ENCODE assay signal across 8 cellular contexts in the genomic region with DNA sequence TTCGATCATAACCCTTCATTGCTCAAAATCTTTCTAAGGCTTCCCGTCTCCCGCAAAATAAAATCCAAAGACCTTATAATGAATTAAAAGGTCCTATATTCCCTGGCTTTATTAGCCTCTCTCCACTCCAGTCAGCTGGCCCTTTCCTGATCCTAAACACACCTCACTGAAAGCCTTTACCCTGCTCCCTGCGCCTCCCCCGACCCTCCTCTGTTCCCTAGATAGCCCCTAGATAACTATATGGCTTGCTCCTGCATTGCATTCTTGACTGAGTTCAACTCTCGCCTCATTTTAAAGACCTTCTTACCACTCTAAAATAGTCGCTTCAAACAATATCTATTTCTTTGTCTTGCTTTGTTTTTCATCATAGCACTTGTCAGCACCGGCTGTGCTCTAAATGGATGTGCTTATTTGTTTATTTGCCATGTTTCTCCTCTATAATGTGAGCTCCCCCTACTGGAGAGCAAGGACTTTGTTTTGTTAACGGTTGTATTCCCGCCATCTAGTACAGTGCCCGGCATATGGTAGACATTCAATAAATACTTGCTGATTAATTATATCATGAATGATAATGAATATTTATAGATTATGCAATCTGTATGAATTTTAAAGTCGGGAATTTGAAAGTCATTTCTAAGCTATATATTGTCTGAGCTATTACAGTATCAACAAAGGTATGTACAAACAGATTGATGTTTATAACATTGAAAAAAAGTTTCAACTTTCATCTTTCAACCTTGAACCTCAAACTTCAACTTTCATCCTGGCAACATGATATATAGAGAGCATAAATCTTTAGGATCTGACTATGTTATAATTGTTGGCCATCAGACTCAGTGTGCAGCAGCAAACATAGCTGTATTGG. TPM values are rescaled to one million over a fixed set of nuclear protein-coding genes. Genes with fewer than 3 reads are reported as not detected.
DNase-seq lines count a peak whose midpoint lies in the region; ATAC-seq, FAIRE-seq and TF ChIP-seq lines count a peak whose summit lies in the region.

No MANE protein-coding gene starts in this region.

- 38% methylated on average over 12 of the region's 12 CpGs for WGBS in suprapubic skin

- no peaks in the 10 kb centered on the region for H3K79me2 ChIP-seq in keratinocyte (ENCODE audit: control insufficient read depth, insufficient read depth, low read length)

- H4K20me1 ChIP-seq in keratinocyte (ENCODE audit: control insufficient read depth, extremely low read depth, insufficient read depth, low read length): no peaks in the 10 kb centered on the region

- H3K27ac ChIP-seq in breast epithelium (no peak overlapping the region), keratinocyte (ENCODE audit: control insufficient read depth, insufficient read depth, low read length) (no peak overlapping the region), suprapubic skin (no peak overlapping the region)

- DNase-seq in activated CD4-positive, CD25-positive, alpha-beta regulatory T cell treated with anti-CD3 and anti-CD28 coated beads, Interleukin-2, amount 50 U/mL, for 72 hours: no peak
- DNase-seq in NCI-H748 treated with DMSO at 0.1 percent for 48 hours (lab: John Stamatoyannopoulos, UW) (peak; percentile 18), breast epithelium (ENCODE audit: low spot score in 2 of 2) (no peak), keratinocyte (ENCODE audit: low read depth, low spot score) (peak; percentile 26), suprapubic skin (ENCODE audit: low spot score in 2 of 2) (no peak)

- peak; percentile 20 for FAIRE-seq in keratinocyte (lab: Jason Lieb, UNC)

- no peak for TF ChIP-seq EP300 in suprapubic skin (IDR thresholded peaks at IDR 0.05)

- H3K36me3 ChIP-seq in breast epithelium (no peaks in the 10 kb centered on the region), keratinocyte (ENCODE audit: control insufficient read depth in 2 of 2, extremely low read depth in 1 of 2, insufficient read depth in 2 of 2, low read length in 2 of 2) (no peaks in the 10 kb centered on the region), suprapubic skin (no peaks in the 10 kb centered on the region)

- H3K4me3 ChIP-seq in breast epithelium (no peak overlapping the region), keratinocyte (ENCODE audit: control insufficient read depth in 2 of 3, extremely low read depth in 1 of 3, insufficient read depth in 2 of 3, low read depth in 1 of 3, low read length in 3 of 3) (no peak overlapping the region), suprapubic skin (no peak overlapping the region)

- H3K4me1 ChIP-seq in breast epithelium: no peaks in the 10 kb centered on the region
- H3K4me1 ChIP-seq in keratinocyte (ENCODE audit: control insufficient read depth, extremely low read depth, insufficient read depth, low read length): no peaks in the 10 kb centered on the region
- H3K4me1 ChIP-seq in suprapubic skin: no peaks in the 10 kb centered on the region

- H3K27me3 ChIP-seq in breast epithelium: no peaks in the 10 kb centered on the region
- no peaks in the 10 kb centered on the region for H3K27me3 ChIP-seq in keratinocyte (ENCODE audit: control insufficient read depth, extremely low read depth, insufficient read depth, low read length)
- no peaks in the 10 kb centered on the region for H3K27me3 ChIP-seq in suprapubic skin

- no peak for TF ChIP-seq POLR2A in breast epithelium (IDR thresholded peaks at IDR 0.05)
- no peak for TF ChIP-seq POLR2A in suprapubic skin (IDR thresholded peaks at IDR 0.05)

- H3K9me3 ChIP-seq in breast epithelium (no peaks in the 10 kb centered on the region), keratinocyte (ENCODE audit: control insufficient read depth, low read depth, low read length) (no peaks in the 10 kb centered on the region), suprapubic skin (no peaks in the 10 kb centered on the region)

- dilution Hi-C loops in keratinocyte (cut with MboI; ENCODE audit: extremely low pct_ligation_motif_present, low sequenced_read_pairs): no loop called here

- intact Hi-C loops in breast epithelium (cut with DNase I; ENCODE audit: low total_unique reads): no loop called here

- no peaks in the 10 kb centered on the region for H3K9me1 ChIP-seq in keratinocyte (ENCODE audit: control insufficient read depth, extremely low read depth, insufficient read depth, low read length)

- TF ChIP-seq CTCF in breast epithelium (IDR thresholded peaks at IDR 0.05) (peak; percentile 72 to 73 (median 72)), keratinocyte (optimal IDR thresholded peaks at IDR 0.05 in 1 of 3, IDR thresholded peaks at IDR 0.05 in 1 of 3, conservative IDR thresholded peaks at IDR 0.05 in 1 of 3; ENCODE audit: extremely low read depth in 1 of 3, insufficient read depth in 2 of 3, low read length in 3 of 3) (peak; percentile 57 to 61 (median 61)), suprapubic skin (IDR thresholded peaks at IDR 0.05) (peak; percentile 42 to 60)

- no peak overlapping the region for H3K4me2 ChIP-seq in keratinocyte (ENCODE audit: control insufficient read depth, extremely low read depth, insufficient read depth, low read depth, low read length)

- ATAC-seq in activated CD4-positive, CD25-positive, alpha-beta regulatory T cell treated with anti-CD3 and anti-CD28 coated beads, Interleukin-2, amount 50 U/mL, for 24 hours: peak; percentile 50 to 63
- ATAC-seq in GM21390 (IDR thresholded peaks at IDR 0.05; ENCODE audit: unreplicated experiment): peak; percentile 83
- peak; percentile 70 for ATAC-seq in HG03571 (IDR thresholded peaks at IDR 0.05; ENCODE audit: unreplicated experiment)

- H2AFZ ChIP-seq in keratinocyte (ENCODE audit: control insufficient read depth, low read length): no peak overlapping the region

- no peak overlapping the region for H3K9ac ChIP-seq in keratinocyte (ENCODE audit: control insufficient read depth, extremely low read depth, insufficient read depth, low read length)

RNA-seq across cellular contexts. Expression of a gene that starts 32.4 kb away (rescaled TPM):
- 100 to 1,000 TPM in 1 of 3 donors, 1 to 10 TPM in 2; 7.9 to 136 (median 9.2) TPM for total RNA-seq in breast epithelium
- polyA plus RNA-seq in keratinocyte: 0.33 to 0.79 TPM (median 0.75 TPM) in 3 replicates
- not detected for polyA plus RNA-seq in keratinocyte (2011; ENCODE audit: low read depth)
- 0.23 and 0.25 TPM in 2 replicates for polyA plus RNA-seq in keratinocyte (2011; cell fraction: cytosol; rRNA removed)
- 0.37 TPM in 2 replicates for polyA plus RNA-seq in keratinocyte (2011; cell fraction: nucleus; rRNA removed)
- polyA plus RNA-seq in keratinocyte (2012; ENCODE audit: low replicate concordance): 0.26 TPM in 1 of 2 replicates, not detected in the other
- polyA minus RNA-seq in keratinocyte: 0.36 to 0.96 TPM in 2 of 3 replicates, not detected in the other
- polyA minus RNA-seq in keratinocyte (2011; cell fraction: cytosol; rRNA and poly(A)+ RNA removed): not detected
- 0.21 TPM in 1 of 2 replicates, not detected in the other for polyA minus RNA-seq in keratinocyte (2011; cell fraction: nucleus; rRNA and poly(A)+ RNA removed)
- 1 to 10 TPM; 5.6 to 9.8 (median 9.1) TPM for total RNA-seq in suprapubic skin

Comparison
In these comparisons a context has a peak if more than half of its experiments do, and no peak if none do; other contexts are left out.
1. DNase-seq: peak in NCI-H748 treated with DMSO at 0.1 percent for 48 hours (single experiment) and keratinocyte (single experiment); none in activated CD4-positive, CD25-positive, alpha-beta regulatory T cell treated with anti-CD3 and anti-CD28 coated beads, Interleukin-2, amount 50 U/mL, for 72 hours (single experiment), breast epithelium (0 of 2) and suprapubic skin (0 of 2).
2. Peak in every context shown above with its lines, with median percentiles within 50 percentile points of each other: ATAC-seq and CTCF ChIP-seq.